ENCODE assay signal across 8 cellular contexts in genomic region chr12:45730116-45730841, GRCh38. TPM values are rescaled to one million over a fixed set of nuclear protein-coding genes. Genes with fewer than 3 reads are reported as not detected.
A peak's percentile ranks its signal among the peaks of the same experiment; 100 is the strongest.
DNase-seq lines count a peak whose midpoint lies in the region; ATAC-seq and TF ChIP-seq lines count a peak whose summit lies in the region.

No MANE protein-coding gene starts in this region.

- H3K27me3 Mint-ChIP-seq in activated CD8-positive, alpha-beta T cell treated with anti-CD3 and anti-CD28 coated beads for 36 hours = no peaks in the 10 kb centered on the region

- DNase-seq in activated CD4-positive, CD25-positive, alpha-beta regulatory T cell (lab: John Stamatoyannopoulos, UW) = peak; percentile 22 to 40 (median 40)
- DNase-seq in NCI-H510A (lab: John Stamatoyannopoulos, UW) (peak; percentile 63), lung microvascular endothelial cell (ENCODE audit: low read depth in 2 of 2) (peak; percentile 60 to 63)
- DNase-seq in activated CD8-positive, alpha-beta T cell treated with anti-CD3 and anti-CD28 coated beads for 36 hours = peak; percentile 72
- peak; percentile 53 for DNase-seq in effector CD4-positive, alpha-beta T cell
- DNase-seq in stimulated activated CD4-positive, alpha-beta T cell treated with anti-CD3 and anti-CD28 coated beads, TNF-alpha, amount 100 ng/mL, for 4 hours (ENCODE audit: low read depth in 3 of 3) = peak; percentile 28 to 47 (median 34)

- CTCF ChIA-PET in activated CD8-positive, alpha-beta T cell treated with anti-CD3 and anti-CD28 coated beads for 36 hours (lab: Charles Lee) = interaction anchor here (1.7 to 9.9 kb wide), 4 partner anchors 8 to 183 kb away, joined by 3 to 119 read pairs (median 7); no protein-coding TSS in a partner anchor

- no peak for ATAC-seq in activated CD4-positive, CD25-positive, alpha-beta regulatory T cell treated with anti-CD3 and anti-CD28 coated beads, Interleukin-2, amount 50 U/mL, for 24 hours
- no peak for ATAC-seq in activated CD8-positive, alpha-beta T cell treated with anti-CD3 and anti-CD28 coated beads for 36 hours
- no peak for ATAC-seq in HG03342 (IDR thresholded peaks at IDR 0.05; ENCODE audit: unreplicated experiment)

- peak overlapping the region; percentile 88 for H3K4me3 Mint-ChIP-seq in activated CD8-positive, alpha-beta T cell treated with anti-CD3 and anti-CD28 coated beads for 36 hours

- intact Hi-C loops in activated CD8-positive, alpha-beta T cell treated with anti-CD3 and anti-CD28 coated beads for 36 hours (cut with micrococcal nuclease) = no loop called here

- H3K4me1 Mint-ChIP-seq in activated CD8-positive, alpha-beta T cell treated with anti-CD3 and anti-CD28 coated beads for 36 hours (ENCODE audit: low read depth) = peaks cover 23% of the 10 kb centered on the region

- peaks cover 29% of the 10 kb centered on the region for H3K36me3 Mint-ChIP-seq in activated CD8-positive, alpha-beta T cell treated with anti-CD3 and anti-CD28 coated beads for 36 hours (ENCODE audit: low read depth)

- no peak for TF ChIP-seq CTCF in activated CD8-positive, alpha-beta T cell treated with anti-CD3 and anti-CD28 coated beads for 36 hours (IDR thresholded peaks at IDR 0.05)

- no peaks in the 10 kb centered on the region for H3K9me3 Mint-ChIP-seq in activated CD8-positive, alpha-beta T cell treated with anti-CD3 and anti-CD28 coated beads for 36 hours

- H3K27ac Mint-ChIP-seq in activated CD8-positive, alpha-beta T cell treated with anti-CD3 and anti-CD28 coated beads for 36 hours = peak overlapping the region; percentile 99

- POLR2A ChIA-PET in activated CD8-positive, alpha-beta T cell treated with anti-CD3 and anti-CD28 coated beads for 36 hours (lab: Charles Lee) = interaction anchor here (0.6 to 2.1 kb wide), 10 partner anchors 12 to 515 kb away, joined by 3 to 16 read pairs (median 3); partner anchors contain the start of gene ANO6

RNA-seq across cellular contexts. Expression of gene ARID2, which starts 0.8 kb away (rescaled TPM):
- total RNA-seq in activated CD8-positive, alpha-beta T cell treated with anti-CD3 and anti-CD28 coated beads for 36 hours = 10 to 100 TPM; 33.2 to 33.4 TPM
- 9.4 and 11.5 TPM in 2 replicates for total RNA-seq in lung microvascular endothelial cell
